ENCODE assay signal across 11 cellular contexts in genomic region chr1:243851765-243852164, GRCh38. TPM values are rescaled to one million over a fixed set of nuclear protein-coding genes. Genes with fewer than 3 reads are reported as not detected.
DNase-seq lines count a peak whose midpoint lies in the region; ATAC-seq, FAIRE-seq and TF ChIP-seq lines count a peak whose summit lies in the region.
"Had no signal": no experiment of that assay in that cellular context is flagged by ENCODE, and none has a peak within 500 bp of the region (broad histone marks: within the 10 kb centered on the region; RNA-seq: fewer than 3 reads in every experiment).

No MANE protein-coding gene starts in this region.

- FAIRE-seq in A549 (lab: Jason Lieb, UNC), result no peak
- FAIRE-seq: frontal cortex, HepG2 had no signal

- H3K4me1 Mint-ChIP-seq in WTC11, result peaks cover 40% of the 10 kb centered on the region

- TF ChIP-seq EP300 in A549 (IDR thresholded peaks at IDR 0.05), result no peak

- peak overlapping the region; percentile 74 for H3K4me2 ChIP-seq in A549

- no peak for TF ChIP-seq RAD21 in A549 (conservative IDR thresholded peaks at IDR 0.05 in 1 of 2, IDR thresholded peaks at IDR 0.05 in 1 of 2)

- DNase-seq in A549 (ENCODE audit: low read depth in 1 of 2, low spot score in 1 of 2) (no peak), GM06990 (ENCODE audit: extremely low read depth, insufficient read length) (no peak), WTC11 (ENCODE audit: low spot score) (no peak), SW480 (ENCODE audit: low spot score) (no peak), foreskin keratinocyte (no peak), SW 1271 (lab: John Stamatoyannopoulos, UW) (no peak)
- DNase-seq: brain microvascular endothelial cell had no signal

- TF ChIP-seq POLR2A in A549 (IDR thresholded peaks at IDR 0.05; ENCODE audit: low read length), result no peak

- no peaks in the 10 kb centered on the region for H3K9me3 ChIP-seq in A549
- H3K9me3 ChIP-seq in iPS-15b (ENCODE audit: control insufficient read depth, insufficient read depth, low read length), result no peaks in the 10 kb centered on the region

- WGBS in A549 (ENCODE audit: missing lambda C conversion rate), result 16% methylated on average over 2 of the region's 3 CpGs

- no peaks in the 10 kb centered on the region for H3K9me3 Mint-ChIP-seq in WTC11

- no peaks in the 10 kb centered on the region for H3K36me3 Mint-ChIP-seq in WTC11

- H3K36me3 ChIP-seq in GM06990 (ENCODE audit: control insufficient read depth, insufficient read depth, low read length) (no peaks in the 10 kb centered on the region), iPS-15b (ENCODE audit: control insufficient read depth, insufficient read depth, low read length) (no peaks in the 10 kb centered on the region)
- H3K36me3 ChIP-seq: brain microvascular endothelial cell had no signal

- H3K4me3 ChIP-seq in A549, result peak overlapping the region; percentile 75
- peak overlapping the region; percentile 75 for H3K4me3 ChIP-seq in GM06990 (replicated peaks; ENCODE audit: low read depth, low read length)
- peak overlapping the region; percentile 56 for H3K4me3 ChIP-seq in iPS-15b (ENCODE audit: low read depth, low read length)

- no peak overlapping the region for H3K9ac ChIP-seq in iPS-15b (ENCODE audit: low read depth, low read length)

- CTCF ChIA-PET in A549 (lab: Yijun Ruan, JAX), result no interaction called here
- CTCF ChIA-PET in WTC11 (lab: Charles Lee), result no interaction called here

- TF ChIP-seq CTCF in A549 (IDR thresholded peaks at IDR 0.05) (no peak), GM06990 (IDR thresholded peaks at IDR 0.05; ENCODE audit: insufficient read depth, low read length, poor library complexity, severe bottlenecking) (no peak), WTC11 (IDR thresholded peaks at IDR 0.05) (no peak), foreskin keratinocyte (conservative IDR thresholded peaks at IDR 0.05) (no peak)

- H3K27me3 ChIP-seq in GM06990 (replicated peaks; ENCODE audit: control insufficient read depth, insufficient read depth, low read length) (no peaks in the 10 kb centered on the region), iPS-15b (ENCODE audit: control insufficient read depth, insufficient read depth, low read length) (peaks cover 9% of the 10 kb centered on the region), foreskin keratinocyte (peaks cover 60% of the 10 kb centered on the region)
- H3K27me3 ChIP-seq: brain microvascular endothelial cell had no signal

- H3K27me3 Mint-ChIP-seq in WTC11 (ENCODE audit: low read depth), result 0 out of 2 replicates have a peak, but pooled peaks cover 3% of the 10 kb centered on the region

- H3K4me1 ChIP-seq in A549 (peaks cover 30% of the 10 kb centered on the region), iPS-15b (ENCODE audit: control insufficient read depth, insufficient read depth, low read length) (peaks cover 5% of the 10 kb centered on the region), foreskin keratinocyte (peaks cover 3% of the 10 kb centered on the region)

- H3K27ac ChIP-seq in A549, result peak overlapping the region; percentile 94 to 99
- H3K27ac ChIP-seq in foreskin keratinocyte, result no peak overlapping the region

- POLR2A ChIA-PET in A549 (lab: Yijun Ruan, JAX) (interaction anchor here (1.0 kb wide), 1 partner anchor 196 kb away, joined by 3 read pairs; no protein-coding TSS in a partner anchor), WTC11 (lab: Charles Lee) (no interaction called here)

- ATAC-seq in A549 (no peak), WTC11 (no peak), GM19351 (IDR thresholded peaks at IDR 0.05; ENCODE audit: unreplicated experiment) (no peak), foreskin keratinocyte (no peak)

- H3K27ac Mint-ChIP-seq in WTC11, result peak overlapping the region; percentile 32; the same call in 1 of the 2 replicates

- H3K4me3 Mint-ChIP-seq in WTC11, result peak overlapping the region; percentile 94

TF ChIP-seq in A549, 52 proteins besides CTCF, POLR2A, EP300 and RAD21:
- TF ChIP-seq CBX8 (IDR thresholded peaks at IDR 0.05) (no peak), JUNB (IDR thresholded peaks at IDR 0.05) (no peak), POLR2AphosphoS2 (conservative IDR thresholded peaks at IDR 0.05; ENCODE audit: low read length) (no peak), HOXB13 (CRISPR knock-in tag; IDR thresholded peaks at IDR 0.05; ENCODE audit: low read depth) (no peak), SMC3 (IDR thresholded peaks at IDR 0.05) (no peak), FOSL2 (IDR thresholded peaks at IDR 0.05) (no peak), FOSL2 (CRISPR knock-in tag; IDR thresholded peaks at IDR 0.05) (no peak), FOXS1 (CRISPR knock-in tag; IDR thresholded peaks at IDR 0.05) (no peak), RARB (CRISPR knock-in tag; IDR thresholded peaks at IDR 0.05) (no peak), HES2 (IDR thresholded peaks at IDR 0.05) (no peak)

TF ChIP-seq in WTC11, 78 proteins besides CTCF, POLR2A, EP300 and RAD21:
- TF ChIP-seq GABPB1 (CRISPR knock-in tag; IDR thresholded peaks at IDR 0.05) (no peak), STAT6 (CRISPR knock-in tag; conservative IDR thresholded peaks at IDR 0.05; ENCODE audit: low read depth) (no peak), ZMAT4 (CRISPR knock-in tag; IDR thresholded peaks at IDR 0.05) (no peak), NR3C1 (CRISPR knock-in tag; conservative IDR thresholded peaks at IDR 0.05; ENCODE audit: low read depth) (no peak), GTF2I (CRISPR knock-in tag; conservative IDR thresholded peaks at IDR 0.05) (no peak), FOXP1 (CRISPR knock-in tag; IDR thresholded peaks at IDR 0.05; ENCODE audit: borderline replicate concordance) (no peak), ZNF425 (CRISPR knock-in tag; conservative IDR thresholded peaks at IDR 0.05) (no peak), CREM (CRISPR knock-in tag; IDR thresholded peaks at IDR 0.05) (no peak)
- TF ChIP-seq, protein P1, sequence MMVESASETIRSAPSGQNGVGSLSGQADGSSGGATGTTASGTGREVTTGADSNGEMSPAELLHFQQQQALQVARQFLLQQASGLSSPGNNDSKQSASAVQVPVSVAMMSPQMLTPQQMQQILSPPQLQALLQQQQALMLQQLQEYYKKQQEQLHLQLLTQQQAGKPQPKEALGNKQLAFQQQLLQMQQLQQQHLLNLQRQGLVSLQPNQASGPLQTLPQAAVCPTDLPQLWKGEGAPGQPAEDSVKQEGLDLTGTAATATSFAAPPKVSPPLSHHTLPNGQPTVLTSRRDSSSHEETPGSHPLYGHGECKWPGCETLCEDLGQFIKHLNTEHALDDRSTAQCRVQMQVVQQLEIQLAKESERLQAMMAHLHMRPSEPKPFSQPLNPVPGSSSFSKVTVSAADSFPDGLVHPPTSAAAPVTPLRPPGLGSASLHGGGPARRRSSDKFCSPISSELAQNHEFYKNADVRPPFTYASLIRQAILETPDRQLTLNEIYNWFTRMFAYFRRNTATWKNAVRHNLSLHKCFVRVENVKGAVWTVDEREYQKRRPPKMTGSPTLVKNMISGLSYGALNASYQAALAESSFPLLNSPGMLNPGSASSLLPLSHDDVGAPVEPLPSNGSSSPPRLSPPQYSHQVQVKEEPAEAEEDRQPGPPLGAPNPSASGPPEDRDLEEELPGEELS (CRISPR knock-in tag; IDR thresholded peaks at IDR 0.05), result no peak

RNA-seq across cellular contexts. Expression of gene AKT3, which starts 1.7 kb away (rescaled TPM):
- polyA plus RNA-seq in A549 (2011; rRNA removed), result 34.1 and 43.5 TPM in 2 replicates
- polyA plus RNA-seq in A549 (2012; cell fraction: cytosol; rRNA removed), result 9.7 and 10.1 TPM in 2 replicates
- 5.2 and 10.0 TPM in 2 replicates for polyA plus RNA-seq in A549 (2012; cell fraction: nucleus; rRNA removed)
- 16.5 to 18.4 TPM (median 17.5 TPM) in 3 replicates for polyA plus RNA-seq in A549 (2017; fragmentation: RNase III; extraction: RNeasy Plus Mini Kit Qiagen cat#74134 plus additional on column Dnase treatment)
- 29.7 and 31.0 TPM in 2 replicates for polyA minus RNA-seq in A549 (2011; rRNA and poly(A)+ RNA removed)
- 34.5 to 38.5 TPM (median 34.6 TPM) in 3 replicates for total RNA-seq in WTC11 (2021)
- 5.7 and 8.3 TPM in 2 replicates for total RNA-seq in foreskin keratinocyte
- 2.1 and 2.7 TPM in 2 replicates for polyA plus RNA-seq in foreskin keratinocyte
